In the genomic region with DNA sequence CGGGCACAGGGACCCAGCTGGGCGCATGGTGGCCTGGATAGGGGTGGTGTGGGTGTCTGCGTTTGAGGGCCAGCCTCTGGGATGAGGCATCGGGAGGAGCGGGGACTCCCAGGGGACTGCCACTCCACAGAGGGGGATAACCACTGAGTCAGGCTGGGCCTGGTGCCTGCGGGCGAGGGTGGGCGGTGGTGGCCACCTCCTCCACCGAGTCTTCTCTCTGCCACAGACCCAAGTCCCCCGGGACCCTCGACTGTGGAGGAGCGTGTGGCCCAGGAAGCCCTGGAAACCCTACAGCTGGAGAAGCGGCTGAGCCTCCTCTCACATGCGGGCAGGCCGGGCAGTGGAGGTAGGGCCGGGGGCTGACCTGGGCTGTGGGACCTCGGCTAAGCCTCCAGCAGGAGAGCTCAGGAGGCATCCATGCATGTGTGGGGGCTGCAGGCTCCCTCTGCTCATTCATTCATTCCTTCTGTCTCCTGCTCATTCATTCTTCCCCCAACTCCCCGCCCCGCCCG, we compare ENCODE assay signal across 16 cellular contexts. TPM values are rescaled to one million over a fixed set of nuclear protein-coding genes. Genes with fewer than 3 reads are reported as not detected.
DNase-seq lines count a peak whose midpoint lies in the region; ATAC-seq and TF ChIP-seq lines count a peak whose summit lies in the region.
"Had no signal": no experiment of that assay in that cellular context is flagged by ENCODE, and none has a peak within 500 bp of the region (broad histone marks: within the 10 kb centered on the region; RNA-seq: fewer than 3 reads in every experiment).

No MANE protein-coding gene starts in this region.

- no peak overlapping the region for H3K4me3 Mint-ChIP-seq in activated B cell treated with CpG ODN at 0.5 μM for 24 hours

- POLR2A ChIA-PET in HEK293T (lab: Yijun Ruan, JAX): no interaction called here
- POLR2A ChIA-PET in activated B cell treated with CpG ODN at 0.5 μM for 24 hours (lab: Charles Lee): no interaction called here

- intact Hi-C loops in activated B cell treated with CpG ODN at 0.5 μM for 24 hours (cut with micrococcal nuclease): loop anchor here (10.0 kb wide), 2 partner anchors 445 to 1905 kb away; no protein-coding TSS in a partner anchor

- H3K36me3 Mint-ChIP-seq in activated B cell treated with CpG ODN at 0.5 μM for 24 hours (ENCODE audit: low read depth): peaks cover 18% of the 10 kb centered on the region

- H3K9me3 Mint-ChIP-seq in activated B cell treated with CpG ODN at 0.5 μM for 24 hours: no peaks in the 10 kb centered on the region
- H3K9me3 Mint-ChIP-seq: activated T-helper 2 cell treated with anti-CD3 and anti-CD28 coated beads, Interferon-gamma antibody, Interleukin-2, Interleukin-4, amounts not matched to agents 10 μg/mL and 5 μg/mL and 100 μg/mL, durations not matched to agents 14 hours and 24 hours and 36 hours had no signal

- no peak for DNase-seq in activated CD4-positive, CD25-positive, alpha-beta regulatory T cell (lab: John Stamatoyannopoulos, UW)
- DNase-seq in HEK293T (ENCODE audit: extremely low spot score) (peak; percentile 45), activated B cell treated with CpG ODN at 0.5 μM for 24 hours (no peak), retina (peak; percentile 50), caudate nucleus (lab: John Stamatoyannopoulos, UW) (no peak), NOMO-1 treated with dmso at 0.1 percent for 144 hours (lab: John Stamatoyannopoulos, UW; ENCODE audit: unreplicated experiment) (no peak)
- DNase-seq: activated CD4-positive, alpha-beta T cell treated with anti-CD3 and anti-CD28 coated beads for 1 hour; effector memory CD4-positive, alpha-beta T cell; NCI-H1436 treated with DMSO at 0.1 percent for 48 hours; NCI-H774 had no signal

- peak overlapping the region; percentile 18 for H3K27ac Mint-ChIP-seq in activated B cell treated with CpG ODN at 0.5 μM for 24 hours
- H3K27ac Mint-ChIP-seq: activated T-helper 2 cell treated with anti-CD3 and anti-CD28 coated beads, Interferon-gamma antibody, Interleukin-2, Interleukin-4, amounts not matched to agents 10 μg/mL and 5 μg/mL and 100 μg/mL, durations not matched to agents 14 hours and 24 hours and 36 hours had no signal

- CTCF ChIA-PET in HEK293T (lab: Yijun Ruan, JAX) (no interaction called here), activated B cell treated with CpG ODN at 0.5 μM for 24 hours (lab: Charles Lee) (no interaction called here)

- TF ChIP-seq CTCF in activated B cell treated with CpG ODN at 0.5 μM for 24 hours (IDR thresholded peaks at IDR 0.05): no peak

- peaks cover 42% of the 10 kb centered on the region for H3K4me1 Mint-ChIP-seq in activated B cell treated with CpG ODN at 0.5 μM for 24 hours

- H3K27me3 Mint-ChIP-seq in activated B cell treated with CpG ODN at 0.5 μM for 24 hours: no peaks in the 10 kb centered on the region

- ATAC-seq in activated CD4-positive, CD25-positive, alpha-beta regulatory T cell treated with anti-CD3 and anti-CD28 coated beads, Interleukin-2, amount 50 U/mL, for 24 hours: peak; percentile 22
- ATAC-seq in activated B cell treated with CpG ODN at 0.5 μM for 24 hours (ENCODE audit: low read depth) (no peak), GM21526 (IDR thresholded peaks at IDR 0.05; ENCODE audit: low FRiP score, unreplicated experiment) (no peak)

- no peak overlapping the region for H3K27ac ChIP-seq in caudate nucleus (ENCODE audit: low read depth, low read length)

TF ChIP-seq in HEK293T, 16 proteins besides CTCF, POLR2A, EP300 and RAD21:
- TF ChIP-seq FOXA1 (IDR thresholded peaks at IDR 0.05) (no peak), TARDBP (IDR thresholded peaks at IDR 0.05) (no peak), NFRKB (IDR thresholded peaks at IDR 0.05) (no peak), BHLHE40 (IDR thresholded peaks at IDR 0.05; ENCODE audit: borderline replicate concordance) (no peak), LEF1 (IDR thresholded peaks at IDR 0.05; ENCODE audit: borderline replicate concordance) (no peak), ARNT (IDR thresholded peaks at IDR 0.05) (no peak), L3MBTL2 (conservative IDR thresholded peaks at IDR 0.05) (no peak), ELF4 (IDR thresholded peaks at IDR 0.05) (no peak), FOXM1 (IDR thresholded peaks at IDR 0.05; ENCODE audit: borderline replicate concordance) (no peak), SUZ12 (IDR thresholded peaks at IDR 0.05) (no peak), HDGF (IDR thresholded peaks at IDR 0.05; ENCODE audit: borderline replicate concordance) (no peak), FOXK2 (IDR thresholded peaks at IDR 0.05) (no peak), ZNF384 (IDR thresholded peaks at IDR 0.05) (no peak)
- TF ChIP-seq, protein P1, sequence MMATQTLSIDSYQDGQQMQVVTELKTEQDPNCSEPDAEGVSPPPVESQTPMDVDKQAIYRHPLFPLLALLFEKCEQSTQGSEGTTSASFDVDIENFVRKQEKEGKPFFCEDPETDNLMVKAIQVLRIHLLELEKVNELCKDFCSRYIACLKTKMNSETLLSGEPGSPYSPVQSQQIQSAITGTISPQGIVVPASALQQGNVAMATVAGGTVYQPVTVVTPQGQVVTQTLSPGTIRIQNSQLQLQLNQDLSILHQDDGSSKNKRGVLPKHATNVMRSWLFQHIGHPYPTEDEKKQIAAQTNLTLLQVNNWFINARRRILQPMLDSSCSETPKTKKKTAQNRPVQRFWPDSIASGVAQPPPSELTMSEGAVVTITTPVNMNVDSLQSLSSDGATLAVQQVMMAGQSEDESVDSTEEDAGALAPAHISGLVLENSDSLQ (IDR thresholded peaks at IDR 0.05): no peak

RNA-seq across cellular contexts. Expression of a gene that starts 26.4 kb away (rescaled TPM):
- 2.7 TPM in 2 replicates for total RNA-seq in activated B cell treated with CpG ODN at 0.5 μM for 24 hours
- total RNA-seq: activated T-helper 2 cell treated with anti-CD3 and anti-CD28 coated beads, Interferon-gamma antibody, Interleukin-2, Interleukin-4, amounts not matched to agents 10 μg/mL and 5 μg/mL and 100 μg/mL, durations not matched to agents 14 hours and 24 hours and 36 hours; fibroblast of villous mesenchyme; G401 had no signal

RNA-seq across cellular contexts. Expression of a gene that starts 42.7 kb away (rescaled TPM):
- total RNA-seq in activated B cell treated with CpG ODN at 0.5 μM for 24 hours: 60.9 and 62.9 TPM in 2 replicates

RNA-seq across cellular contexts. Expression of a gene that starts 47.7 kb away (rescaled TPM):
- total RNA-seq in activated B cell treated with CpG ODN at 0.5 μM for 24 hours: not detected in 2 replicates
- total RNA-seq: activated T-helper 2 cell treated with anti-CD3 and anti-CD28 coated beads, Interferon-gamma antibody, Interleukin-2, Interleukin-4, amounts not matched to agents 10 μg/mL and 5 μg/mL and 100 μg/mL, durations not matched to agents 14 hours and 24 hours and 36 hours; fibroblast of villous mesenchyme; G401; pulmonary artery endothelial cell had no signal

Comparison
In these comparisons a context has a peak if more than half of its experiments do, and no peak if none do; other contexts are left out.
1. ATAC-seq: peak in activated CD4-positive, CD25-positive, alpha-beta regulatory T cell treated with anti-CD3 and anti-CD28 coated beads, Interleukin-2, amount 50 U/mL, for 24 hours (2 of 2); none in activated B cell treated with CpG ODN at 0.5 μM for 24 hours (single experiment) and GM21526 (single experiment).
2. DNase-seq: peak in HEK293T (single experiment) and retina (single experiment); none in activated CD4-positive, CD25-positive, alpha-beta regulatory T cell (0 of 4), activated B cell treated with CpG ODN at 0.5 μM for 24 hours (single experiment), caudate nucleus (0 of 61) and NOMO-1 treated with dmso at 0.1 percent for 144 hours (single experiment).